13 cellular contexts compared by ENCODE assay signal in genomic region chr10:110011679-110012078, GRCh38. TPM values are rescaled to one million over a fixed set of nuclear protein-coding genes. Genes with fewer than 3 reads are reported as not detected.
A peak's percentile ranks its signal among the peaks of the same experiment; 100 is the strongest.
DNase-seq lines count a peak whose midpoint lies in the region; ATAC-seq and TF ChIP-seq lines count a peak whose summit lies in the region.
"Had no signal": no experiment of that assay in that cellular context is flagged by ENCODE, and none has a peak within 500 bp of the region (broad histone marks: within the 10 kb centered on the region; RNA-seq: fewer than 3 reads in every experiment).

No MANE protein-coding gene starts in this region.

- H3F3A ChIP-seq in OCI-LY1 (ENCODE audit: insufficient read depth, low read length) = no peaks in the 10 kb centered on the region

- no peak overlapping the region for H3K27ac ChIP-seq in CD8-positive, alpha-beta T cell (ENCODE audit: low read depth, low read length)
- H3K27ac ChIP-seq in OCI-LY1 (ENCODE audit: low read depth, low read length, poor library complexity, severe bottlenecking) (no peak overlapping the region), hepatocyte (peak overlapping the region; percentile 5)

- H3K4me2 ChIP-seq in OCI-LY1 (ENCODE audit: low read length) = peak overlapping the region; percentile 96; the same call in 1 of the 2 replicates
- H3K4me2 ChIP-seq in hepatocyte = peak overlapping the region; percentile 85

- TF ChIP-seq CTCF in CD8-positive, alpha-beta T cell (IDR thresholded peaks at IDR 0.05) = no peak
- no peak for TF ChIP-seq CTCF in OCI-LY1 (IDR thresholded peaks at IDR 0.05; ENCODE audit: low read length)
- TF ChIP-seq CTCF in hepatocyte (IDR thresholded peaks at IDR 0.05; ENCODE audit: poor library complexity) = no peak
- no peak for TF ChIP-seq CTCF in osteocyte (IDR thresholded peaks at IDR 0.05)

- intact Hi-C loops in CD8-positive, alpha-beta T cell (cut with DNase I, micrococcal nuclease) = loop anchor here (2.0 to 5.0 kb wide), 5 partner anchors 17 to 196 kb away; partner anchors contain the start of genes MXI1 (in 1 of the 2) and XPNPEP1 (in 1 of the 2)

- peaks cover 67% of the 10 kb centered on the region for H3K4me1 ChIP-seq in CD8-positive, alpha-beta T cell (ENCODE audit: insufficient read depth, low read length)
- H3K4me1 ChIP-seq in OCI-LY1 (ENCODE audit: insufficient read depth, low read length, severe bottlenecking) (peaks cover 82% of the 10 kb centered on the region), hepatocyte (ENCODE audit: insufficient read depth) (peaks cover 46% of the 10 kb centered on the region)

- DNase-seq in NCI-H748 (lab: John Stamatoyannopoulos, UW; ENCODE audit: unreplicated experiment) (peak; percentile 7), NCI-H748 treated with DMSO at 0.1 percent for 48 hours (lab: John Stamatoyannopoulos, UW) (no peak), hepatocyte (ENCODE audit: low spot score) (peak; percentile 32), osteocyte (ENCODE audit: extremely low spot score, unreplicated experiment) (no peak), SHP77 (lab: John Stamatoyannopoulos, UW) (no peak)
- DNase-seq in CD8-positive, alpha-beta T cell = no peak
- DNase-seq: effector memory CD8-positive, alpha-beta T cell; HCEC 1CT; NCI-H1092; NCI-H446 had no signal

- H3K9me3 Mint-ChIP-seq in CD8-positive, alpha-beta T cell = no peaks in the 10 kb centered on the region
- H3K9me3 Mint-ChIP-seq in osteocyte (ENCODE audit: unreplicated experiment) = no peaks in the 10 kb centered on the region
- H3K9me3 Mint-ChIP-seq: effector memory CD8-positive, alpha-beta T cell; stimulated activated memory B cell treated with anti-CD40 and anti-IgM and Interleukin-4, amounts not matched to agents 10 μg/mL and 1 μg/mL and 100 μg/mL, for 72 hours had no signal

- peak overlapping the region; percentile 42 for H3K4me3 Mint-ChIP-seq in CD8-positive, alpha-beta T cell
- H3K4me3 Mint-ChIP-seq in osteocyte (ENCODE audit: unreplicated experiment) = no peak overlapping the region
- H3K4me3 Mint-ChIP-seq: stimulated activated memory B cell treated with anti-CD40 and anti-IgM and Interleukin-4, amounts not matched to agents 10 μg/mL and 1 μg/mL and 100 μg/mL, for 72 hours had no signal

- H3K36me3 ChIP-seq in CD8-positive, alpha-beta T cell (ENCODE audit: insufficient read depth, low read length) = no peaks in the 10 kb centered on the region
- H3K36me3 ChIP-seq in OCI-LY1 (ENCODE audit: insufficient read depth, low read length) (no peaks in the 10 kb centered on the region), hepatocyte (replicated peaks; ENCODE audit: insufficient read depth, low read depth) (no peaks in the 10 kb centered on the region)

- H3K36me3 Mint-ChIP-seq in CD8-positive, alpha-beta T cell = peaks cover 28% of the 10 kb centered on the region
- H3K36me3 Mint-ChIP-seq in osteocyte (ENCODE audit: unreplicated experiment) = peaks cover 2% of the 10 kb centered on the region
- H3K36me3 Mint-ChIP-seq: stimulated activated memory B cell treated with anti-CD40 and anti-IgM and Interleukin-4, amounts not matched to agents 10 μg/mL and 1 μg/mL and 100 μg/mL, for 72 hours had no signal

- H3K79me2 ChIP-seq in OCI-LY1 (ENCODE audit: insufficient read depth, low read length) = peaks cover 78% of the 10 kb centered on the region
- peaks cover 85% of the 10 kb centered on the region for H3K79me2 ChIP-seq in hepatocyte

- H3K9me3 ChIP-seq in CD8-positive, alpha-beta T cell (ENCODE audit: low read length) = no peaks in the 10 kb centered on the region
- H3K9me3 ChIP-seq in OCI-LY1 (ENCODE audit: low read length) (no peaks in the 10 kb centered on the region), hepatocyte (ENCODE audit: low read depth) (no peaks in the 10 kb centered on the region)

- peak overlapping the region; percentile 68 for H3K27ac Mint-ChIP-seq in CD8-positive, alpha-beta T cell
- H3K27ac Mint-ChIP-seq in osteocyte (ENCODE audit: unreplicated experiment) = no peak overlapping the region
- H3K27ac Mint-ChIP-seq: stimulated activated memory B cell treated with anti-CD40 and anti-IgM and Interleukin-4, amounts not matched to agents 10 μg/mL and 1 μg/mL and 100 μg/mL, for 72 hours had no signal

- H2AFZ ChIP-seq in OCI-LY1 (ENCODE audit: low read length) (no peak overlapping the region), hepatocyte (no peak overlapping the region)

- CTCF ChIA-PET in CD8-positive, alpha-beta T cell (lab: Charles Lee) = interaction anchor here (2.2 kb wide), 1 partner anchor 127 kb away, joined by 12 read pairs; no protein-coding TSS in a partner anchor

- no peaks in the 10 kb centered on the region for H3K27me3 Mint-ChIP-seq in CD8-positive, alpha-beta T cell (ENCODE audit: low read depth)
- H3K27me3 Mint-ChIP-seq in osteocyte (ENCODE audit: unreplicated experiment) = no peaks in the 10 kb centered on the region
- H3K27me3 Mint-ChIP-seq: effector memory CD8-positive, alpha-beta T cell; stimulated activated memory B cell treated with anti-CD40 and anti-IgM and Interleukin-4, amounts not matched to agents 10 μg/mL and 1 μg/mL and 100 μg/mL, for 72 hours had no signal

- POLR2A ChIA-PET in CD8-positive, alpha-beta T cell (lab: Charles Lee) = interaction anchor here (1.0 kb wide), 1 partner anchor 52 kb away, joined by 3 read pairs; no protein-coding TSS in a partner anchor

- peaks cover 65% of the 10 kb centered on the region for H3K4me1 Mint-ChIP-seq in CD8-positive, alpha-beta T cell (ENCODE audit: low read depth)
- H3K4me1 Mint-ChIP-seq in osteocyte (ENCODE audit: unreplicated experiment) = peaks cover 56% of the 10 kb centered on the region

- 41% methylated on average over 3 of the region's 3 CpGs for WGBS in hepatocyte (ENCODE audit: low lambda C conversion rate, missing lambda C conversion rate)

- H3K9ac ChIP-seq in OCI-LY1 (ENCODE audit: low read length) = no peak overlapping the region

- no peak for ATAC-seq in CD8-positive, alpha-beta T cell
- no peak for ATAC-seq in HG03045 (IDR thresholded peaks at IDR 0.05; ENCODE audit: unreplicated experiment)
- ATAC-seq: effector memory CD8-positive, alpha-beta T cell; stimulated activated memory B cell treated with anti-CD40 and anti-IgM and Interleukin-4, amounts not matched to agents 10 μg/mL and 1 μg/mL and 100 μg/mL, for 72 hours had no signal

- H3K9me2 ChIP-seq in OCI-LY1 (ENCODE audit: low read depth, low read length) (no peaks in the 10 kb centered on the region), hepatocyte (replicated peaks; ENCODE audit: insufficient read depth) (no peaks in the 10 kb centered on the region)

- no peaks in the 10 kb centered on the region for H3K27me3 ChIP-seq in CD8-positive, alpha-beta T cell (ENCODE audit: insufficient read depth, low read length)
- H3K27me3 ChIP-seq in OCI-LY1 (ENCODE audit: insufficient read depth, low read length) = no peaks in the 10 kb centered on the region
- no peaks in the 10 kb centered on the region for H3K27me3 ChIP-seq in hepatocyte

- H4K20me1 ChIP-seq in OCI-LY1 (ENCODE audit: insufficient read depth, low read length) = no peaks in the 10 kb centered on the region
- peaks cover 36% of the 10 kb centered on the region for H4K20me1 ChIP-seq in hepatocyte (ENCODE audit: insufficient read depth, poor library complexity, severe bottlenecking)

- H3K4me3 ChIP-seq in CD8-positive, alpha-beta T cell (ENCODE audit: low read depth, low read length) = no peak overlapping the region
- H3K4me3 ChIP-seq in OCI-LY1 (ENCODE audit: low read depth, low read length, poor library complexity, severe bottlenecking) (no peak overlapping the region), hepatocyte (no peak overlapping the region)

RNA-seq across cellular contexts. Expression of gene ADD3, which starts 3.9 kb away (rescaled TPM):
- total RNA-seq in CD8-positive, alpha-beta T cell = 100 to 1,000 TPM; 135 to 148 TPM
- total RNA-seq in hepatocyte = 206 and 216 TPM in 2 replicates
- 83.2 and 88.6 TPM in 2 replicates for polyA plus RNA-seq in hepatocyte
- 128 and 138 TPM in 2 replicates for total RNA-seq in osteocyte

Comparison
In these comparisons a context has a peak if more than half of its experiments do, and no peak if none do; other contexts are left out.
1. DNase-seq: peak in NCI-H748 (single experiment) and hepatocyte (single experiment); none in NCI-H748 treated with DMSO at 0.1 percent for 48 hours (single experiment), CD8-positive, alpha-beta T cell (0 of 7), osteocyte (single experiment) and SHP77 (0 of 2).